ENCODE assay signal across 1 cellular context in the genomic region with DNA sequence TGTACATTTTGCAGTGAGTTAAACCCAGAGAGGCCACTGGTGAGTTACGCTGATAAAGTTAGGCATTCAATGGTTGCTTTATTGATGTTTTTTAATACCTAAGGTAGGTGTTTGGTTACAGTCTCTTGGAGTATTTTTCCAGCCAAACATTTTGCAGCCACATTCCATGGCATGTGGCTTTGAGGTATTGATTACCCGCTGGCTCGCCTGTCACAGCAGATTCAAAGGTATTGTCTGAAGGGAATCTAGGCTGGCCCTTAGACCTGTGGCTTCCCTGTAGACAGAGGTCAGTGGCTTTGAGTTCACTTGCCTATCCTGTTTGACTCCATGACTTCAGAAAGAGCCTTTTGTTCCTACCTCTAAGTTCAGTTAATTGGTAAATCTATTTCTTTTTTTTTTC.
TF ChIP-seq lines count a peak whose summit lies in the region.

No MANE protein-coding gene starts in this region.

TF ChIP-seq in HepG2, 621 proteins besides CTCF, POLR2A, EP300 and RAD21 (continued from another document and continues in another):
- TF ChIP-seq ZBTB26 (CRISPR knock-in tag; IDR thresholded peaks at IDR 0.05; ENCODE audit: borderline replicate concordance) (no peak), NFE2 (CRISPR knock-in tag; IDR thresholded peaks at IDR 0.05) (no peak), YEATS2 (CRISPR knock-in tag; IDR thresholded peaks at IDR 0.05; ENCODE audit: borderline replicate concordance) (no peak; the same call in 1 of the 2 replicates), ZNF180 (CRISPR knock-in tag; IDR thresholded peaks at IDR 0.05; ENCODE audit: borderline replicate concordance, low read depth) (no peak), NFKB2 (CRISPR knock-in tag; IDR thresholded peaks at IDR 0.05; ENCODE audit: borderline replicate concordance) (no peak), CENPT (CRISPR knock-in tag; IDR thresholded peaks at IDR 0.05; ENCODE audit: low read depth) (no peak), HOXA7 (CRISPR knock-in tag; IDR thresholded peaks at IDR 0.05) (no peak), TFE3 (CRISPR knock-in tag; IDR thresholded peaks at IDR 0.05) (0 out of 2 replicates have a peak, but pooled peaks have one; percentile 29), ZNF30 (CRISPR knock-in tag; IDR thresholded peaks at IDR 0.05) (no peak), ZNF224 (CRISPR knock-in tag; IDR thresholded peaks at IDR 0.05) (no peak), ZBTB38 (CRISPR knock-in tag; IDR thresholded peaks at IDR 0.05) (no peak), ZNF33A (CRISPR knock-in tag; IDR thresholded peaks at IDR 0.05; ENCODE audit: borderline replicate concordance) (no peak), NFE2L2 (IDR thresholded peaks at IDR 0.05; ENCODE audit: low read length) (no peak), SNRNP70 (IDR thresholded peaks at IDR 0.05; ENCODE audit: low read depth, low read length) (no peak), KDM5B (CRISPR knock-in tag; IDR thresholded peaks at IDR 0.05; ENCODE audit: borderline replicate concordance) (no peak), RFXANK (CRISPR knock-in tag; IDR thresholded peaks at IDR 0.05) (no peak), ZSCAN5A (CRISPR knock-in tag; IDR thresholded peaks at IDR 0.05; ENCODE audit: borderline replicate concordance) (peak; percentile 69; the same call in 1 of the 2 replicates), DMAP1 (CRISPR knock-in tag; IDR thresholded peaks at IDR 0.05) (peak; percentile 36; the same call in 1 of the 2 replicates), TRIM22 (IDR thresholded peaks at IDR 0.05) (no peak), DPF2 (CRISPR knock-in tag; IDR thresholded peaks at IDR 0.05; ENCODE audit: borderline replicate concordance, low read depth) (peak; percentile 77; the same call in 1 of the 2 replicates), ZNF263 (CRISPR knock-in tag; IDR thresholded peaks at IDR 0.05) (no peak), KDM4B (CRISPR knock-in tag; IDR thresholded peaks at IDR 0.05) (no peak), ETV6 (CRISPR knock-in tag; conservative IDR thresholded peaks at IDR 0.05) (no peak), KDM1A (CRISPR knock-in tag; IDR thresholded peaks at IDR 0.05) (no peak), ZNF512 (CRISPR knock-in tag; IDR thresholded peaks at IDR 0.05) (0 out of 2 replicates have a peak, but pooled peaks have one; percentile 69), GPN1 (CRISPR knock-in tag; IDR thresholded peaks at IDR 0.05; ENCODE audit: borderline replicate concordance) (no peak), TEAD2 (CRISPR knock-in tag; IDR thresholded peaks at IDR 0.05) (no peak), KDM5A (IDR thresholded peaks at IDR 0.05; ENCODE audit: borderline replicate concordance, low read length) (no peak), NAIF1 (CRISPR knock-in tag; IDR thresholded peaks at IDR 0.05; ENCODE audit: borderline replicate concordance) (no peak), HHEX (CRISPR knock-in tag; IDR thresholded peaks at IDR 0.05) (no peak), ZBTB42 (CRISPR knock-in tag; IDR thresholded peaks at IDR 0.05) (no peak), ZFP36L1 (CRISPR knock-in tag; IDR thresholded peaks at IDR 0.05) (peak; percentile 62; the same call in 1 of the 2 replicates), ZNF235 (CRISPR knock-in tag; IDR thresholded peaks at IDR 0.05; ENCODE audit: borderline replicate concordance) (no peak), SETDB1 (CRISPR knock-in tag; IDR thresholded peaks at IDR 0.05; ENCODE audit: borderline replicate concordance) (no peak), KMT2A (CRISPR knock-in tag; IDR thresholded peaks at IDR 0.05) (no peak), TBX2 (CRISPR knock-in tag; IDR thresholded peaks at IDR 0.05; ENCODE audit: borderline replicate concordance) (peak; percentile 58)
- TF ChIP-seq, protein P1, sequence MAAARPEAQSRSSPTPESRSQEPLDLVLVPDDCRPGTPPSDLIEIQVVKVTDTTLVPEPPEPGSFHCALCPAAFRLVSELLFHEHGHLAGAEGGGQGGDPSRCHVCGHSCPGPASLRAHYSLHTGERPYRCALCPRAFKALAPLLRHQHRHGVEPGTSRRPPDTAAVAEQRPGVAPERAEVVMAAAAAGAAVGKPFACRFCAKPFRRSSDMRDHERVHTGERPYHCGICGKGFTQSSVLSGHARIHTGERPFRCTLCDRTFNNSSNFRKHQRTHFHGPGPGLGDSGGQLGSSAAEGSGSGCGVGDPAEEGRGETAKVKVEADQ (CRISPR knock-in tag; IDR thresholded peaks at IDR 0.05; ENCODE audit: borderline replicate concordance), result peak; percentile 50; the same call in 1 of the 2 replicates
- TF ChIP-seq, protein P2, sequence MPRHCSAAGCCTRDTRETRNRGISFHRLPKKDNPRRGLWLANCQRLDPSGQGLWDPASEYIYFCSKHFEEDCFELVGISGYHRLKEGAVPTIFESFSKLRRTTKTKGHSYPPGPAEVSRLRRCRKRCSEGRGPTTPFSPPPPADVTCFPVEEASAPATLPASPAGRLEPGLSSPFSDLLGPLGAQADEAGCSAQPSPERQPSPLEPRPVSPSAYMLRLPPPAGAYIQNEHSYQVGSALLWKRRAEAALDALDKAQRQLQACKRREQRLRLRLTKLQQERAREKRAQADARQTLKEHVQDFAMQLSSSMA (CRISPR knock-in tag; IDR thresholded peaks at IDR 0.05), result no peak
- TF ChIP-seq, protein P3, sequence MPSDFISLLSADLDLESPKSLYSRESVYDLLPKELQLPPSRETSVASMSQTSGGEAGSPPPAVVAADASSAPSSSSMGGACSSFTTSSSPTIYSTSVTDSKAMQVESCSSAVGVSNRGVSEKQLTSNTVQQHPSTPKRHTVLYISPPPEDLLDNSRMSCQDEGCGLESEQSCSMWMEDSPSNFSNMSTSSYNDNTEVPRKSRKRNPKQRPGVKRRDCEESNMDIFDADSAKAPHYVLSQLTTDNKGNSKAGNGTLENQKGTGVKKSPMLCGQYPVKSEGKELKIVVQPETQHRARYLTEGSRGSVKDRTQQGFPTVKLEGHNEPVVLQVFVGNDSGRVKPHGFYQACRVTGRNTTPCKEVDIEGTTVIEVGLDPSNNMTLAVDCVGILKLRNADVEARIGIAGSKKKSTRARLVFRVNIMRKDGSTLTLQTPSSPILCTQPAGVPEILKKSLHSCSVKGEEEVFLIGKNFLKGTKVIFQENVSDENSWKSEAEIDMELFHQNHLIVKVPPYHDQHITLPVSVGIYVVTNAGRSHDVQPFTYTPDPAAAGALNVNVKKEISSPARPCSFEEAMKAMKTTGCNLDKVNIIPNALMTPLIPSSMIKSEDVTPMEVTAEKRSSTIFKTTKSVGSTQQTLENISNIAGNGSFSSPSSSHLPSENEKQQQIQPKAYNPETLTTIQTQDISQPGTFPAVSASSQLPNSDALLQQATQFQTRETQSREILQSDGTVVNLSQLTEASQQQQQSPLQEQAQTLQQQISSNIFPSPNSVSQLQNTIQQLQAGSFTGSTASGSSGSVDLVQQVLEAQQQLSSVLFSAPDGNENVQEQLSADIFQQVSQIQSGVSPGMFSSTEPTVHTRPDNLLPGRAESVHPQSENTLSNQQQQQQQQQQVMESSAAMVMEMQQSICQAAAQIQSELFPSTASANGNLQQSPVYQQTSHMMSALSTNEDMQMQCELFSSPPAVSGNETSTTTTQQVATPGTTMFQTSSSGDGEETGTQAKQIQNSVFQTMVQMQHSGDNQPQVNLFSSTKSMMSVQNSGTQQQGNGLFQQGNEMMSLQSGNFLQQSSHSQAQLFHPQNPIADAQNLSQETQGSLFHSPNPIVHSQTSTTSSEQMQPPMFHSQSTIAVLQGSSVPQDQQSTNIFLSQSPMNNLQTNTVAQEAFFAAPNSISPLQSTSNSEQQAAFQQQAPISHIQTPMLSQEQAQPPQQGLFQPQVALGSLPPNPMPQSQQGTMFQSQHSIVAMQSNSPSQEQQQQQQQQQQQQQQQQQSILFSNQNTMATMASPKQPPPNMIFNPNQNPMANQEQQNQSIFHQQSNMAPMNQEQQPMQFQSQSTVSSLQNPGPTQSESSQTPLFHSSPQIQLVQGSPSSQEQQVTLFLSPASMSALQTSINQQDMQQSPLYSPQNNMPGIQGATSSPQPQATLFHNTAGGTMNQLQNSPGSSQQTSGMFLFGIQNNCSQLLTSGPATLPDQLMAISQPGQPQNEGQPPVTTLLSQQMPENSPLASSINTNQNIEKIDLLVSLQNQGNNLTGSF (CRISPR knock-in tag; IDR thresholded peaks at IDR 0.05), result no peak
- TF ChIP-seq, protein P4, sequence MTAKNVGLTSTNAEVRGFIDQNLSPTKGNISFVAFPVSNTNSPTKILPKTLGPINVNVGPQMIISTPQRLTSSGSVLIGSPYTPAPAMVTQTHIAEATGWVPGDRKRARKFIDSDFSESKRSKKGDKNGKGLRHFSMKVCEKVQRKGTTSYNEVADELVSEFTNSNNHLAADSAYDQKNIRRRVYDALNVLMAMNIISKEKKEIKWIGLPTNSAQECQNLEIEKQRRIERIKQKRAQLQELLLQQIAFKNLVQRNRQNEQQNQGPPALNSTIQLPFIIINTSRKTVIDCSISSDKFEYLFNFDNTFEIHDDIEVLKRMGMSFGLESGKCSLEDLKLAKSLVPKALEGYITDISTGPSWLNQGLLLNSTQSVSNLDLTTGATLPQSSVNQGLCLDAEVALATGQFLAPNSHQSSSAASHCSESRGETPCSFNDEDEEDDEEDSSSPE (CRISPR knock-in tag; IDR thresholded peaks at IDR 0.05), result 0 out of 2 replicates have a peak, but pooled peaks have one; percentile 31
- TF ChIP-seq, protein P5, sequence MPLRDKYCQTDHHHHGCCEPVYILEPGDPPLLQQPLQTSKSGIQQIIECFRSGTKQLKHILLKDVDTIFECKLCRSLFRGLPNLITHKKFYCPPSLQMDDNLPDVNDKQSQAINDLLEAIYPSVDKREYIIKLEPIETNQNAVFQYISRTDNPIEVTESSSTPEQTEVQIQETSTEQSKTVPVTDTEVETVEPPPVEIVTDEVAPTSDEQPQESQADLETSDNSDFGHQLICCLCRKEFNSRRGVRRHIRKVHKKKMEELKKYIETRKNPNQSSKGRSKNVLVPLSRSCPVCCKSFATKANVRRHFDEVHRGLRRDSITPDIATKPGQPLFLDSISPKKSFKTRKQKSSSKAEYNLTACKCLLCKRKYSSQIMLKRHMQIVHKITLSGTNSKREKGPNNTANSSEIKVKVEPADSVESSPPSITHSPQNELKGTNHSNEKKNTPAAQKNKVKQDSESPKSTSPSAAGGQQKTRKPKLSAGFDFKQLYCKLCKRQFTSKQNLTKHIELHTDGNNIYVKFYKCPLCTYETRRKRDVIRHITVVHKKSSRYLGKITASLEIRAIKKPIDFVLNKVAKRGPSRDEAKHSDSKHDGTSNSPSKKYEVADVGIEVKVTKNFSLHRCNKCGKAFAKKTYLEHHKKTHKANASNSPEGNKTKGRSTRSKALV (CRISPR knock-in tag; IDR thresholded peaks at IDR 0.05), result no peak
- TF ChIP-seq, protein P6, sequence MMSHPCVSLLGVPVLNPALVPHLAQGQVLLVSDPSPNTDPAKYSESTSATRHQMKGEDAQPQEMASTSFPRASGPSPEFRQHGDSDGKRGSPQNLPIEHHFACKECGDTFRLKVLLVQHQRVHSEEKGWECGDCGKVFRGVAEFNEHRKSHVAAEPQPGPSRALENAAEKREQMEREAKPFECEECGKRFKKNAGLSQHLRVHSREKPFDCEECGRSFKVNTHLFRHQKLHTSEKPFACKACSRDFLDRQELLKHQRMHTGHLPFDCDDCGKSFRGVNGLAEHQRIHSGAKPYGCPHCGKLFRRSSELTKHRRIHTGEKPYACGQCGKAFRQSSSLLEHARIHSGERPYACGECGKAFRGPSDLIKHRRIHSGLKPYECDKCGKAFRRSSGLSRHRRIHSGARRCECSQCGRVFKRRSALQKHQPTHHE (CRISPR knock-in tag; IDR thresholded peaks at IDR 0.05; ENCODE audit: borderline replicate concordance), result no peak
